ENCODE assay signal across 21 cellular contexts in genomic region chr20:48460681-48461080, GRCh38.
"Had no signal": no experiment of that assay in that cellular context is flagged by ENCODE, and none has a peak within 500 bp of the region (broad histone marks: within the 10 kb centered on the region; RNA-seq: fewer than 3 reads in every experiment).

No MANE protein-coding gene starts in this region.

- DNase-seq: activated CD4-positive, alpha-beta T cell treated with anti-CD3 and anti-CD28 coated beads, Interleukin-2, amount 50 U/mL, for 4 hours; activated naive CD4-positive, alpha-beta T cell treated with Interleukin-2 at 50 U/mL for 16 hours; activated naive CD8-positive, alpha-beta T cell treated with anti-CD3 and anti-CD28 coated beads for 36 hours; activated T-cell treated with anti-CD3 and anti-CD28 coated beads, Interleukin-2, amount 50 U/mL, for 48 hours; central memory CD4-positive, alpha-beta T cell; dermis blood vessel endothelial cell; effector CD8-positive, alpha-beta T cell; foreskin keratinocyte; kidney; lower lobe of right lung; naive thymus-derived CD4-positive, alpha-beta T cell; right cardiac atrium; stimulated activated CD4-positive, alpha-beta T cell treated with anti-CD3 and anti-CD28 coated beads, Interleukin-12 subunit alpha, Interleukin-12 subunit beta, amount 100 ng/mL, for 4 hours; stimulated activated CD4-positive, alpha-beta T cell treated with anti-CD3 and anti-CD28 coated beads, Interleukin-4, amount 100 ng/mL, for 4 hours; stomach; T-cell had no signal

- H3K27ac Mint-ChIP-seq: activated naive CD8-positive, alpha-beta T cell treated with anti-CD3 and anti-CD28 coated beads for 36 hours; naive thymus-derived CD4-positive, alpha-beta T cell; T-cell; T-helper 2 cell treated with Interferon-gamma antibody and Interleukin-4, amounts not matched to agents 5 μg/mL and 100 μg/mL, for 36 hours had no signal

- H3K27me3 ChIP-seq: vagina had no signal

- H3K36me3 ChIP-seq: lower lobe of right lung, prostate gland, stomach, vagina had no signal

- ATAC-seq: foreskin keratinocyte; lower lobe of right lung; naive thymus-derived CD4-positive, alpha-beta T cell; right cardiac atrium; T-cell had no signal

- H3K4me3 ChIP-seq: lower lobe of right lung, prostate gland, stomach, vagina had no signal

- H3K4me1 ChIP-seq: foreskin keratinocyte, lower lobe of right lung, prostate gland had no signal

- H3K27ac ChIP-seq: foreskin keratinocyte, lower lobe of right lung, prostate gland, stomach, VCaP had no signal

- H3K9me3 Mint-ChIP-seq: activated naive CD8-positive, alpha-beta T cell treated with anti-CD3 and anti-CD28 coated beads for 36 hours; T-cell; T-helper 2 cell treated with Interferon-gamma antibody and Interleukin-4, amounts not matched to agents 5 μg/mL and 100 μg/mL, for 36 hours; type B pancreatic cell had no signal

- H3K27me3 Mint-ChIP-seq: activated naive CD8-positive, alpha-beta T cell treated with anti-CD3 and anti-CD28 coated beads for 36 hours had no signal

- H3K9me3 ChIP-seq: lower lobe of right lung, prostate gland, stomach, vagina had no signal

- H3K36me3 Mint-ChIP-seq: activated naive CD8-positive, alpha-beta T cell treated with anti-CD3 and anti-CD28 coated beads for 36 hours; naive thymus-derived CD4-positive, alpha-beta T cell; T-cell; type B pancreatic cell had no signal

- H3K4me3 Mint-ChIP-seq: activated naive CD8-positive, alpha-beta T cell treated with anti-CD3 and anti-CD28 coated beads for 36 hours; naive thymus-derived CD4-positive, alpha-beta T cell; T-cell; T-helper 2 cell treated with Interferon-gamma antibody and Interleukin-4, amounts not matched to agents 5 μg/mL and 100 μg/mL, for 36 hours had no signal
